In genomic region chr11:123640677-123641494, GRCh38 we compare ENCODE assay signal across 8 cellular contexts. TPM values are rescaled to one million over a fixed set of nuclear protein-coding genes. Genes with fewer than 3 reads are reported as not detected.
A peak's percentile ranks its signal among the peaks of the same experiment; 100 is the strongest.
DNase-seq lines count a peak whose midpoint lies in the region; ATAC-seq and TF ChIP-seq lines count a peak whose summit lies in the region.

No MANE protein-coding gene starts in this region.

- no peaks in the 10 kb centered on the region for H3K36me3 ChIP-seq in parathyroid adenoma (ENCODE audit: control insufficient read depth, insufficient read depth, low read length)

- peak; percentile 46 for DNase-seq in NOMO-1 treated with DMSO at 0.1 percent for 48 hours (lab: John Stamatoyannopoulos, UW; ENCODE audit: unreplicated experiment)
- peak; percentile 14 for DNase-seq in activated T-cell treated with anti-CD3 and anti-CD28 coated beads for 4 hours
- peak; percentile 45 for DNase-seq in fibroblast of the aortic adventitia (ENCODE audit: low read depth)

- peaks cover 2% of the 10 kb centered on the region for H3K4me1 ChIP-seq in parathyroid adenoma

- no peak overlapping the region for H3K4me2 ChIP-seq in parathyroid adenoma (ENCODE audit: low read length)

- no peaks in the 10 kb centered on the region for H3K79me2 ChIP-seq in parathyroid adenoma

- H2AFZ ChIP-seq in parathyroid adenoma, result no peak overlapping the region

- H3K9ac ChIP-seq in parathyroid adenoma, result no peak overlapping the region

- H3K27ac ChIP-seq in 22Rv1, result no peak overlapping the region
- H3K27ac ChIP-seq in parathyroid adenoma, result no peak overlapping the region

- H3K27me3 ChIP-seq in parathyroid adenoma (ENCODE audit: control insufficient read depth, insufficient read depth, low read length), result no peaks in the 10 kb centered on the region

- H3K9me3 ChIP-seq in parathyroid adenoma (ENCODE audit: control insufficient read depth, low read length), result no peaks in the 10 kb centered on the region

- H3K4me3 ChIP-seq in fibroblast of the aortic adventitia (ENCODE audit: low read depth, low read length), result no peak overlapping the region
- no peak overlapping the region for H3K4me3 ChIP-seq in parathyroid adenoma (ENCODE audit: low read depth, low read length)

- TF ChIP-seq CTCF in 22Rv1 (IDR thresholded peaks at IDR 0.05), result peak; percentile 84
- TF ChIP-seq CTCF in GM12874 (IDR thresholded peaks at IDR 0.05; ENCODE audit: insufficient read depth, low read depth, low read length), result peak; percentile 87
- peak; percentile 89 for TF ChIP-seq CTCF in fibroblast of the aortic adventitia (IDR thresholded peaks at IDR 0.05; ENCODE audit: insufficient read depth, low read length)
- TF ChIP-seq CTCF in parathyroid adenoma (IDR thresholded peaks at IDR 0.05), result peak; percentile 61

- ATAC-seq in HG02981 (IDR thresholded peaks at IDR 0.05; ENCODE audit: unreplicated experiment) (peak; percentile 79), HG02840 (IDR thresholded peaks at IDR 0.05; ENCODE audit: low FRiP score, unreplicated experiment) (no peak)

RNA-seq across cellular contexts. Expression of gene SCN3B, which starts 13.5 kb away (rescaled TPM):
- total RNA-seq in fibroblast of the aortic adventitia (ENCODE audit: low replicate concordance), result not detected in 2 replicates
